ENCODE assay signal across 6 cellular contexts in the genomic region with DNA sequence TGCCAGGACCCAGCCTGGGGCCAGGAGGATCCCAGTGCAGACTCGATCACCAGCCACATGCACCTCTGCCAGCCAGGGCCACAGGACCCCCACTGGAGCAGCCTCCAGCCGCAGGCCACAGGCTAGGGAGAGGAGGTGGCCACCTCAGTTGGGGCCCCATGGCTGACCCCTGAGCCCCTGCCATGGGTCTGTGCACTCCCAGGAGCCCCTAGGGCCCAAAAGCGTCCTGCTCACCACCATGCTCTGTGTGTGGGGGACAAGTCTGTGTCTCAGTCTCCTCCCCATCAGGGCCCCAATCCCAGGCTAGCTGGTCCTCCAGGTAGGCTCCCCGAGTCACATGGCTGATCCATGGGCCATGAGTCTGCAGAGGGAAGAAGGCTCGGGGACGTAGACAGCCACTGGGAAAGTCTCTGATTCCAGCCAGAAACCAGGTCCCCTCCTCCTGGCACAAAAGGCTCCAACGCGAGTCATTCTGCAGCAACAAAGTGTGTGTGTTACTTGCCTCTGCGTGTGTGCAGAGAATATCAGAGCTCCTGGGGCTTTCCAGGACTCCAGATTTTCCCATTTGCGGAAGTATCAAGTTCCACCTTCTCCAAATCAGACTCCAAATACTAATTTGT. TPM values are rescaled to one million over a fixed set of nuclear protein-coding genes. Genes with fewer than 3 reads are reported as not detected.
DNase-seq lines count a peak whose midpoint lies in the region; ATAC-seq and TF ChIP-seq lines count a peak whose summit lies in the region.

No MANE protein-coding gene starts in this region.

- peak overlapping the region; percentile 78 for H3K9ac ChIP-seq in neuronal stem cell (ENCODE audit: low read depth, low read length, poor library complexity)

- H2BK5ac ChIP-seq in neuronal stem cell (ENCODE audit: low read length) = peak overlapping the region; percentile 89

- peak overlapping the region; percentile 57 for H3K14ac ChIP-seq in neuronal stem cell (ENCODE audit: low read length)

- peak overlapping the region; percentile 90 for H3K4ac ChIP-seq in neuronal stem cell (ENCODE audit: low read length)

- peak overlapping the region; percentile 55 for H3K23ac ChIP-seq in neuronal stem cell (ENCODE audit: low read depth, low read length, poor library complexity)

- no peaks in the 10 kb centered on the region for H3K79me1 ChIP-seq in neuronal stem cell (ENCODE audit: low read depth, low read length)

- H3K4me3 ChIP-seq in breast epithelium (peak overlapping the region; percentile 12 to 83 (median 57)), neuronal stem cell (ENCODE audit: low read length in 2 of 2) (peak overlapping the region; percentile 20 to 47)

- H3K4me2 ChIP-seq in neuronal stem cell (ENCODE audit: insufficient read depth, low read length, poor library complexity, severe bottlenecking) = peak overlapping the region; percentile 48

- H3K9me3 ChIP-seq in breast epithelium (no peaks in the 10 kb centered on the region), neuronal stem cell (replicated peaks in 1 of 2; ENCODE audit: control insufficient read depth in 2 of 2, insufficient read depth in 1 of 2, low read depth in 1 of 2, low read length in 2 of 2) (no peaks in the 10 kb centered on the region)

- H4K91ac ChIP-seq in neuronal stem cell (ENCODE audit: low read depth, low read length, poor library complexity) = peak overlapping the region; percentile 19

- peak overlapping the region; percentile 90 for H2BK15ac ChIP-seq in neuronal stem cell (ENCODE audit: low read length)

- no peak for TF ChIP-seq CTCF in breast epithelium (IDR thresholded peaks at IDR 0.05)

- no peak for ATAC-seq in GM19351 (IDR thresholded peaks at IDR 0.05; ENCODE audit: unreplicated experiment)

- H3K18ac ChIP-seq in neuronal stem cell (ENCODE audit: low read length) = peak overlapping the region; percentile 97

- peak overlapping the region; percentile 96 for H2BK12ac ChIP-seq in neuronal stem cell (ENCODE audit: low read length)

- peak overlapping the region; percentile 90 for H2AFZ ChIP-seq in neuronal stem cell (ENCODE audit: low read length)

- no CpG with 5 or more reads among the region's 10 CpGs for WGBS in neuronal stem cell (ENCODE audit: extremely low coverage in 2 of 2, insufficient read length in 2 of 2, insufficient replicate concordance in 1 of 2), 2 donors

- H2AK5ac ChIP-seq in neuronal stem cell (ENCODE audit: low read depth, low read length) = peak overlapping the region; percentile 100

- H3K4me1 ChIP-seq in breast epithelium = peaks cover 9 to 21% of the 10 kb centered on the region in 2 donors
- H3K4me1 ChIP-seq in neuronal stem cell (ENCODE audit: control insufficient read depth in 2 of 2, insufficient read depth in 1 of 2, low read depth in 1 of 2, low read length in 2 of 2) = peaks cover 9 to 18% of the 10 kb centered on the region in 2 donors

- TF ChIP-seq POLR2A in breast epithelium (IDR thresholded peaks at IDR 0.05) = no peak

- H3K27me3 ChIP-seq in breast epithelium = no peaks in the 10 kb centered on the region
- peaks cover 0 to 13% (median 12%) of the 10 kb centered on the region in 3 experiments for H3K27me3 ChIP-seq in neuronal stem cell (ENCODE audit: control insufficient read depth in 3 of 3, insufficient read depth in 3 of 3, low read depth in 1 of 3, low read length in 3 of 3)

- DNase-seq in NCI-H146 (lab: John Stamatoyannopoulos, UW) (peak; percentile 58), NCI-H146 treated with DMSO at 0.1 percent for 48 hours (lab: John Stamatoyannopoulos, UW; ENCODE audit: unreplicated experiment) (no peak), breast epithelium (ENCODE audit: low spot score in 2 of 2) (peak in 1 of 2 donors; percentile 59), neuronal stem cell (ENCODE audit: low spot score) (no peak), NOMO-1 treated with dmso at 0.1 percent for 144 hours (lab: John Stamatoyannopoulos, UW; ENCODE audit: unreplicated experiment) (no peak)

- intact Hi-C loops in breast epithelium (cut with DNase I; ENCODE audit: low total_unique reads) = no loop called here

- H4K8ac ChIP-seq in neuronal stem cell (ENCODE audit: low read depth, low read length) = no peak overlapping the region

- peak overlapping the region; percentile 92 for H2BK120ac ChIP-seq in neuronal stem cell (ENCODE audit: low read depth, low read length)

- peak overlapping the region; percentile 87 to 93 for H3K27ac ChIP-seq in breast epithelium
- peak overlapping the region; percentile 87 for H3K27ac ChIP-seq in neuronal stem cell (replicated peaks; ENCODE audit: low read length)

- H3K36me3 ChIP-seq in breast epithelium (no peaks in the 10 kb centered on the region), neuronal stem cell (replicated peaks in 1 of 2; ENCODE audit: control insufficient read depth in 2 of 2, insufficient read depth in 2 of 2, low read length in 2 of 2) (no peaks in the 10 kb centered on the region)

RNA-seq across cellular contexts. Expression of a gene that starts 6.1 kb away (rescaled TPM):
- 10 to 100 TPM in 2 of 3 donors, not detected in 1; 23.6 to 54.4 TPM for total RNA-seq in breast epithelium
- polyA plus RNA-seq in neuronal stem cell (2013, experiment 1 of 2) = 4.4 TPM
- polyA plus RNA-seq in neuronal stem cell (2013, experiment 2 of 2) = 4.4 TPM

RNA-seq across cellular contexts. Expression of a gene that starts 8.3 kb away (rescaled TPM):
- total RNA-seq in breast epithelium = 1 to 10 TPM in 2 of 3 donors, under 1 TPM in 1; 0.98 to 8.3 (median 2.0) TPM
- polyA plus RNA-seq in neuronal stem cell (2013, experiment 1 of 2) = 1.1 TPM
- 0.82 TPM for polyA plus RNA-seq in neuronal stem cell (2013, experiment 2 of 2)

RNA-seq across cellular contexts. Expression of a gene that starts 24.1 kb away (rescaled TPM):
- total RNA-seq in breast epithelium = 10 to 100 TPM; 53.6 to 85.0 (median 67.8) TPM
- 52.1 TPM for polyA plus RNA-seq in neuronal stem cell (2013, experiment 1 of 2)
- polyA plus RNA-seq in neuronal stem cell (2013, experiment 2 of 2) = 52.7 TPM

RNA-seq across cellular contexts. Expression of a gene that starts 33.4 kb away (rescaled TPM):
- 10 to 100 TPM; 31.8 to 33.6 (median 33.5) TPM for total RNA-seq in breast epithelium
- polyA plus RNA-seq in neuronal stem cell (2013, experiment 1 of 2) = 33.0 TPM
- 30.7 TPM for polyA plus RNA-seq in neuronal stem cell (2013, experiment 2 of 2)

RNA-seq across cellular contexts. Expression of a gene that starts 38.3 kb away (rescaled TPM):
- 10 to 100 TPM; 59.0 to 78.3 (median 73.9) TPM for total RNA-seq in breast epithelium
- polyA plus RNA-seq in neuronal stem cell (2013, experiment 1 of 2) = 541 TPM
- 569 TPM for polyA plus RNA-seq in neuronal stem cell (2013, experiment 2 of 2)
